In genomic region chr3:19147905-19148767, GRCh38 we compare ENCODE assay signal across 8 cellular contexts. TPM values are rescaled to one million over a fixed set of nuclear protein-coding genes. Genes with fewer than 3 reads are reported as not detected.
A peak's percentile ranks its signal among the peaks of the same experiment; 100 is the strongest.
DNase-seq lines count a peak whose midpoint lies in the region; ATAC-seq and TF ChIP-seq lines count a peak whose summit lies in the region.

KCNH8 (plus strand) TSS chr3:19148510; CDS start chr3:19148720, 210 bp downstream.

- peaks cover 16% of the 10 kb centered on the region for H3K4me1 Mint-ChIP-seq in activated naive CD4-positive, alpha-beta T cell treated with anti-CD3 and anti-CD28 coated beads, Interleukin-2, amount 50 U/mL, for 24 hours

- peaks cover 3% of the 10 kb centered on the region for H3K36me3 Mint-ChIP-seq in activated naive CD4-positive, alpha-beta T cell treated with anti-CD3 and anti-CD28 coated beads, Interleukin-2, amount 50 U/mL, for 24 hours

- no peak for TF ChIP-seq CTCF in GM12864 (IDR thresholded peaks at IDR 0.05; ENCODE audit: low read depth, low read length, missing control alignments)

- peak within 1 kb of the TSS; percentile 93 for H3K4me3 Mint-ChIP-seq in activated naive CD4-positive, alpha-beta T cell treated with anti-CD3 and anti-CD28 coated beads, Interleukin-2, amount 50 U/mL, for 24 hours

- peaks cover 4% of the 10 kb centered on the region for H3K9me3 Mint-ChIP-seq in activated naive CD4-positive, alpha-beta T cell treated with anti-CD3 and anti-CD28 coated beads, Interleukin-2, amount 50 U/mL, for 24 hours

- DNase-seq in GM12864 (ENCODE audit: low read depth) (no peak), NCI-H2196 treated with DMSO at 0.1 percent for 48 hours (lab: John Stamatoyannopoulos, UW; ENCODE audit: unreplicated experiment) (peak; percentile 7), left ventricle myocardium superior (peak; percentile 29), posterior vena cava (ENCODE audit: low spot score) (peak; percentile 71), SIG-M5 treated with dmso at 0.1 percent for 504 hours (lab: John Stamatoyannopoulos, UW; ENCODE audit: unreplicated experiment) (no peak)
- DNase-seq in activated effector memory CD4-positive, alpha-beta T cell treated with anti-CD3 and anti-CD28 coated beads, Interleukin-2, amount 50 U/mL, for 16 hours: no peak

- H3K27me3 Mint-ChIP-seq in activated naive CD4-positive, alpha-beta T cell treated with anti-CD3 and anti-CD28 coated beads, Interleukin-2, amount 50 U/mL, for 24 hours: peaks cover 18% of the 10 kb centered on the region

- intact Hi-C loops in left ventricle myocardium superior (cut with micrococcal nuclease) (no loop called here), posterior vena cava (cut with DNase I) (no loop called here)

- peak within 1 kb of the TSS; percentile 54 for H3K4me3 ChIP-seq in GM12864 (ENCODE audit: low read depth, low read length)

- ATAC-seq in left ventricle myocardium superior: peak; percentile 41
- ATAC-seq in GM21381 (IDR thresholded peaks at IDR 0.05; ENCODE audit: unreplicated experiment): no peak

- peak within 1 kb of the TSS; percentile 1 for H3K27ac Mint-ChIP-seq in activated naive CD4-positive, alpha-beta T cell treated with anti-CD3 and anti-CD28 coated beads, Interleukin-2, amount 50 U/mL, for 24 hours

RNA-seq across cellular contexts. Expression of gene KCNH8, which starts in this region (rescaled TPM):
- total RNA-seq in left ventricle myocardium superior (0.05 TPM), posterior vena cava (under 1 TPM in 1 of 2 donors, not detected in 1; 0.10 TPM)

Comparison
In these comparisons a context has a peak if more than half of its experiments do, and no peak if none do; other contexts are left out.
1. Peak in DNase-seq and ATAC-seq in left ventricle myocardium superior; RNA of the gene not detected or under 1 TPM.
2. Peak in DNase-seq in posterior vena cava; RNA of the gene not detected or under 1 TPM.